In genomic region chr15:98648654-98649537, GRCh38 we compare ENCODE assay signal across 8 cellular contexts. TPM values are rescaled to one million over a fixed set of nuclear protein-coding genes. Genes with fewer than 3 reads are reported as not detected.
DNase-seq lines count a peak whose midpoint lies in the region; ATAC-seq and TF ChIP-seq lines count a peak whose summit lies in the region.

No MANE protein-coding gene starts in this region.

- H3K4me3 Mint-ChIP-seq in Calu3 (ENCODE audit: low read depth, unreplicated experiment), result peak overlapping the region; percentile 96

- peaks cover 20% of the 10 kb centered on the region for H3K4me1 Mint-ChIP-seq in Calu3 (ENCODE audit: low read depth, unreplicated experiment)

- peak overlapping the region; percentile 94 for H3K4me3 ChIP-seq in WI38 (ENCODE audit: low read depth, low read length)

- intact Hi-C loops in Calu3 (cut with micrococcal nuclease; ENCODE audit: unreplicated experiment), result no loop called here

- H3K9me3 Mint-ChIP-seq in Calu3 (ENCODE audit: low read depth, unreplicated experiment), result no peaks in the 10 kb centered on the region

- H3K27ac ChIP-seq in cingulate gyrus (ENCODE audit: low read depth, low read length), result peak overlapping the region; percentile 79

- H3K27ac Mint-ChIP-seq in Calu3 (ENCODE audit: unreplicated experiment), result peak overlapping the region; percentile 85

- peaks cover 54% of the 10 kb centered on the region for H3K36me3 Mint-ChIP-seq in Calu3 (ENCODE audit: insufficient read depth, unreplicated experiment)

- DNase-seq in Calu3 (peak; percentile 57), HT-29 (ENCODE audit: low spot score) (peak; percentile 58), left lobe of liver (ENCODE audit: low spot score) (no peak), NCI-H1105 (lab: John Stamatoyannopoulos, UW) (no peak)
- DNase-seq in stimulated activated CD4-positive, alpha-beta T cell treated with anti-CD3 and anti-CD28 coated beads, Interleukin-4, amount 100 ng/mL, for 48 hours (ENCODE audit: low read depth in 2 of 2), result peak; percentile 19 to 34

- no peak for TF ChIP-seq CTCF in Calu3 (IDR thresholded peaks at IDR 0.05; ENCODE audit: unreplicated experiment)
- no peak for TF ChIP-seq CTCF in WI38 (IDR thresholded peaks at IDR 0.05; ENCODE audit: low read depth, low read length)

- CTCF ChIA-PET in Calu3 (lab: Charles Lee), result interaction anchor here (0.9 to 1.6 kb wide), 3 partner anchors 130 to 233 kb away, joined by 3 to 4 read pairs (median 3); no protein-coding TSS in a partner anchor

- TSS peak; percentile 6 for BruUV-seq in Calu3 (replicated peaks; lab: Mats Ljungman, UMichigan)

- ATAC-seq in GM21367 (IDR thresholded peaks at IDR 0.05; ENCODE audit: unreplicated experiment) (peak; percentile 13), left lobe of liver (peak; percentile 27)

- H3K27me3 Mint-ChIP-seq in Calu3 (ENCODE audit: unreplicated experiment), result no peaks in the 10 kb centered on the region

RNA-seq across cellular contexts. Expression of gene IGF1R, which starts 0.6 kb away (rescaled TPM):
- total RNA-seq in Calu3 (2022), result 55.5 and 73.9 TPM in 2 replicates
- 31.6 and 33.2 TPM in 2 replicates for total RNA-seq in HT-29 (2014; rRNA removed; shearing (Covaris generic))
- 3.3 TPM for total RNA-seq in left lobe of liver

Comparison
In these comparisons a context has a peak if more than half of its experiments do, and no peak if none do; other contexts are left out.
1. DNase-seq: peak in Calu3 (single experiment), HT-29 (single experiment) and stimulated activated CD4-positive, alpha-beta T cell treated with anti-CD3 and anti-CD28 coated beads, Interleukin-4, amount 100 ng/mL, for 48 hours (2 of 2); none in left lobe of liver (single experiment) and NCI-H1105 (single experiment).